In genomic region chr19:46323227-46323626, GRCh38 we compare ENCODE assay signal across 2 cellular contexts. TPM values are rescaled to one million over a fixed set of nuclear protein-coding genes. Genes with fewer than 3 reads are reported as not detected.
"Had no signal": no experiment of that assay in that cellular context is flagged by ENCODE, and none has a peak within 500 bp of the region (broad histone marks: within the 10 kb centered on the region; RNA-seq: fewer than 3 reads in every experiment).

No MANE protein-coding gene starts in this region.

RNA-seq across cellular contexts. Expression of gene HIF3A, which starts 26.4 kb away (rescaled TPM):
- total RNA-seq: GM23248, H4 had no signal
